Comparison of ENCODE assay signal across 6 cellular contexts in the genomic region with DNA sequence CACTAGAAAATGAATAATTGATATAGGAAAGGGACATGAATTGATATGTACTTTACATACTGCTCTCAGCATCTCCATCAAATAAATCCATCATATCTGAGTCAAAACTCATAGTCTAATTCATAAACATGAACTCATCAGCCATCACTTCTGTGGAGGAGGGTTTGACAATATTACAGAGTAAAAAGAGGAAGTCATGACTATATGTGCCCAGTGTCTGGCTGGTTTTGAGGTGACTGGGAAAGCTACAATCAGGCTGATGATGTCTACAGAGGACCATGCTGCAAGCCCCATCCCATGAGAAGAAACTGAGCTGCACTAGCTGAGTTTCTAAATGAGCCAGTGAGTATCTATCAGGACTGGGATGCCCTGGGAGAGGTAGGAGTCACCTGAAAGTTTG.
"Had no signal": no experiment of that assay in that cellular context is flagged by ENCODE, and none has a peak within 500 bp of the region (broad histone marks: within the 10 kb centered on the region; RNA-seq: fewer than 3 reads in every experiment).

No MANE protein-coding gene starts in this region.

- DNase-seq: GM23248, GOT3, H7, HFFc6, IMR-90, KBM-7 had no signal
